Comparison of ENCODE assay signal across 1 cellular context in genomic region chrX:131577999-131578734, GRCh38.
A peak's percentile ranks its signal among the peaks of the same experiment; 100 is the strongest.
TF ChIP-seq lines count a peak whose summit lies in the region.

No MANE protein-coding gene starts in this region.

TF ChIP-seq in K562, 482 proteins besides CTCF, POLR2A, EP300 and RAD21 (continued from another document):
- no peak for TF ChIP-seq CREB5 (CRISPR knock-in tag; IDR thresholded peaks at IDR 0.05)
- no peak for TF ChIP-seq ZNF12 (CRISPR knock-in tag; IDR thresholded peaks at IDR 0.05)
- no peak for TF ChIP-seq ZFX (CRISPR knock-in tag; IDR thresholded peaks at IDR 0.05)
- TF ChIP-seq NR0B1 (IDR thresholded peaks at IDR 0.05; ENCODE audit: partially characterized antibody) = no peak
- no peak for TF ChIP-seq CBX8 (IDR thresholded peaks at IDR 0.05; ENCODE audit: borderline replicate concordance, extremely low read depth, low read depth, low read length, poor library complexity, severe bottlenecking)
- no peak for TF ChIP-seq ZNF695 (CRISPR knock-in tag; IDR thresholded peaks at IDR 0.05)
- peak in 1 of 2 experiments; percentile 36; a peak in 1 of 4 replicates for TF ChIP-seq FOXK2 (conservative IDR thresholded peaks at IDR 0.05 in 1 of 2, IDR thresholded peaks at IDR 0.05 in 1 of 2; ENCODE audit: low read depth in 2 of 2)
- TF ChIP-seq REST (CRISPR knock-in tag; IDR thresholded peaks at IDR 0.05; ENCODE audit: low read depth) = no peak
- TF ChIP-seq E4F1 (CRISPR knock-in tag; IDR thresholded peaks at IDR 0.05; ENCODE audit: borderline replicate concordance) = no peak
- TF ChIP-seq NFE2L1 (tag; IDR thresholded peaks at IDR 0.05; ENCODE audit: borderline replicate concordance, low read depth) = no peak
- no peak for TF ChIP-seq PRPF4 (IDR thresholded peaks at IDR 0.05; ENCODE audit: insufficient read depth, low read depth, low read length, poor library complexity, severe bottlenecking)
- TF ChIP-seq CHAMP1 (IDR thresholded peaks at IDR 0.05) = no peak
- no peak for TF ChIP-seq KLF6 (CRISPR knock-in tag; IDR thresholded peaks at IDR 0.05; ENCODE audit: borderline replicate concordance)
- TF ChIP-seq ELF4 (CRISPR knock-in tag; IDR thresholded peaks at IDR 0.05) = no peak
- no peak for TF ChIP-seq MLLT1 (IDR thresholded peaks at IDR 0.05)
- TF ChIP-seq CBFA2T2 (conservative IDR thresholded peaks at IDR 0.05) = no peak
- peak; percentile 82 for TF ChIP-seq TAF7 (tag; IDR thresholded peaks at IDR 0.05)
- no peak for TF ChIP-seq BCL6 (CRISPR knock-in tag; IDR thresholded peaks at IDR 0.05)
- TF ChIP-seq MCM2 (IDR thresholded peaks at IDR 0.05; ENCODE audit: low read depth) = no peak
- no peak for TF ChIP-seq ELK1 (CRISPR knock-in tag; IDR thresholded peaks at IDR 0.05)
- no peak for TF ChIP-seq PRMT5 (CRISPR knock-in tag; IDR thresholded peaks at IDR 0.05)
- TF ChIP-seq ZNF253 (CRISPR knock-in tag; conservative IDR thresholded peaks at IDR 0.05) = no peak
- TF ChIP-seq PTTG1 (tag; IDR thresholded peaks at IDR 0.05; ENCODE audit: low read depth) = no peak
- no peak for TF ChIP-seq NFIC (IDR thresholded peaks at IDR 0.05)
- no peak for TF ChIP-seq GTF2E2 (tag; IDR thresholded peaks at IDR 0.05)
- TF ChIP-seq BRD9 (IDR thresholded peaks at IDR 0.05; ENCODE audit: low read depth, partially characterized antibody) = peak; percentile 75
- no peak for TF ChIP-seq RNF2 (IDR thresholded peaks at IDR 0.05)
- 0 out of 2 replicates have a peak, but pooled peaks have one; percentile 16 for TF ChIP-seq NFE2 (IDR thresholded peaks at IDR 0.05; ENCODE audit: low read depth)
- no peak for TF ChIP-seq ZNF239 (CRISPR knock-in tag; IDR thresholded peaks at IDR 0.05)
- TF ChIP-seq IRF1 (CRISPR knock-in tag; IDR thresholded peaks at IDR 0.05; ENCODE audit: borderline replicate concordance) = no peak
- TF ChIP-seq ZNF764 (CRISPR knock-in tag; IDR thresholded peaks at IDR 0.05; ENCODE audit: low read depth) = no peak
- no peak for TF ChIP-seq FOSL1 (tag; conservative IDR thresholded peaks at IDR 0.05)
- peak; percentile 91 for TF ChIP-seq NFRKB (IDR thresholded peaks at IDR 0.05; ENCODE audit: low read depth)
- TF ChIP-seq ZBTB5 (IDR thresholded peaks at IDR 0.05) = no peak
- TF ChIP-seq TFE3 (CRISPR knock-in tag; IDR thresholded peaks at IDR 0.05) = no peak
- no peak for TF ChIP-seq MYBL2 (IDR thresholded peaks at IDR 0.05; ENCODE audit: low read depth)
- TF ChIP-seq MYBL2 (CRISPR knock-in tag; IDR thresholded peaks at IDR 0.05; ENCODE audit: borderline replicate concordance) = no peak
- 0 out of 2 replicates have a peak, but pooled peaks have one; percentile 36 for TF ChIP-seq SUPT5H (IDR thresholded peaks at IDR 0.05)
- no peak for TF ChIP-seq TFAP4 (CRISPR knock-in tag; IDR thresholded peaks at IDR 0.05; ENCODE audit: borderline replicate concordance)
